In the genomic region with DNA sequence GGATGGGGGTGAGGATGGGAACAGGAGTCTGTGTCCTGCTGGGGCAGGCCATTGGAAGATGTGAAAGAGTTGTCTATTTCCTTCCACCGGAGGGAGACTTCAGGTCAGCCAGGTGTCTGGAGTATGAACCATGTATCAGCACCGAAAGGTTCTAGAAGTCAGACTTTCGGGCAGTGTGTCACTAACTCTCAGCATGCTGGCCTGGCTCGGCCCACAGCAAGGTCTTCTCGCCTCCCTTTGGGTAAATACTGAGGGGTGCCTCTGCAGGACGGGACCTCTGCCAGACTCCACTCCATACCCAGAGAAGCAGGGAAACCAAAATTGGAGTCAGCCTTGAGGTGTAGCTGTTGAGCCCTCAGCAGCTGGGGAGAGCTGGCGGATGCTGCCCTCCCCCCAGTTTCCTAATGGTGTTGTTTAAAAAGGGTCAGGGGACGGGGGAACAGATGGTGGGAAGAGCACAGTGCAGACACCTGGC, we compare ENCODE assay signal across 1 cellular context.
TF ChIP-seq lines count a peak whose summit lies in the region.

No MANE protein-coding gene starts in this region.

TF ChIP-seq in H1, 55 proteins besides CTCF, POLR2A, EP300 and RAD21:
- TF ChIP-seq TCF12 (IDR thresholded peaks at IDR 0.05; ENCODE audit: low read depth, low read length) (no peak), YY1 (IDR thresholded peaks at IDR 0.05; ENCODE audit: low read depth, low read length) (no peak), HDAC6 (IDR thresholded peaks at IDR 0.05; ENCODE audit: low read depth, low read length) (no peak), CREB1 (IDR thresholded peaks at IDR 0.05) (no peak)
TF ChIP-seq in H1: peak in this region for 0.
